22 cellular contexts compared by ENCODE assay signal in the genomic region with DNA sequence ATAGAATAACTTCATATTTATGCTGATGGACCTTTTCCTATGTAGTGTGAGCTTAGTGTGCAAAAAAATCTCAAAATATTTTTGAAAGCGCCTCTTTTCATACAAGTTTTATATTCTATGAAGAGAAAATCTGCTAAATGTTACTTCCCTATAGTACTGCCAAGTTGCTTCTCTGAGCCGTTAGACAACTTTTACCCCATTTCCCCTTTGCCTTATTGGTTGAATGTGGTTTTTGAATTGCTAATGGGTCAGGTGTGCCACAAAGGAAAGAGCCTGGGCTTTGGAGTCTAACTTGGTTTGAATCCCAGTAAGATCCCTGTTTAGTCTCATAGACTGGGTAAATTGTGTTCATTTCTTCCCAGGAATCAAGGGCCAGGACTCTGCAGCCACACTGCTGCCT.
"Had no signal": no experiment of that assay in that cellular context is flagged by ENCODE, and none has a peak within 500 bp of the region (broad histone marks: within the 10 kb centered on the region; RNA-seq: fewer than 3 reads in every experiment).

No MANE protein-coding gene starts in this region.

- H3K9me3 Mint-ChIP-seq: activated B cell treated with CpG ODN at 0.5 μM for 24 hours; activated CD4-positive, alpha-beta T cell treated with anti-CD3 and anti-CD28 coated beads, Interleukin-2, amount 10 ng/mL, durations not matched to agents 24 days and 14 days; activated naive CD4-positive, alpha-beta T cell treated with anti-CD3 and anti-CD28 coated beads, Interleukin-2, amount 50 U/mL, for 72 hours; activated naive CD8-positive, alpha-beta T cell treated with anti-CD3 and anti-CD28 coated beads, Interleukin-2, amount 50 U/mL, for 24 hours; activated T-cell treated with anti-CD3 and anti-CD28 coated beads, Interleukin-2, amount 50 U/mL, for 4 hours; IgD-negative memory B cell; T-helper 2 cell treated with Interferon-gamma antibody and Interleukin-4, amounts not matched to agents 5 μg/mL and 100 μg/mL, for 36 hours had no signal

- H3K27ac Mint-ChIP-seq: activated B cell treated with CpG ODN at 0.5 μM for 24 hours; activated CD4-positive, alpha-beta T cell treated with anti-CD3 and anti-CD28 coated beads, Interleukin-2, amount 10 ng/mL, durations not matched to agents 24 days and 14 days; activated naive CD4-positive, alpha-beta T cell treated with anti-CD3 and anti-CD28 coated beads, Interleukin-2, amount 50 U/mL, for 72 hours; activated naive CD8-positive, alpha-beta T cell treated with anti-CD3 and anti-CD28 coated beads, Interleukin-2, amount 50 U/mL, for 24 hours; IgD-negative memory B cell; T-helper 2 cell treated with Interferon-gamma antibody and Interleukin-4, amounts not matched to agents 5 μg/mL and 100 μg/mL, for 36 hours had no signal

- H3K36me3 Mint-ChIP-seq: activated naive CD4-positive, alpha-beta T cell treated with anti-CD3 and anti-CD28 coated beads, Interleukin-2, amount 50 U/mL, for 72 hours had no signal

- H3K4me3 Mint-ChIP-seq: activated B cell treated with CpG ODN at 0.5 μM for 24 hours; activated CD4-positive, alpha-beta T cell treated with anti-CD3 and anti-CD28 coated beads, Interleukin-2, amount 10 ng/mL, durations not matched to agents 24 days and 14 days; activated naive CD8-positive, alpha-beta T cell treated with anti-CD3 and anti-CD28 coated beads, Interleukin-2, amount 50 U/mL, for 24 hours; activated T-cell treated with anti-CD3 and anti-CD28 coated beads, Interleukin-2, amount 50 U/mL, for 4 hours; IgD-negative memory B cell; T-helper 2 cell treated with Interferon-gamma antibody and Interleukin-4, amounts not matched to agents 5 μg/mL and 100 μg/mL, for 36 hours had no signal

- DNase-seq: activated B cell treated with CpG ODN at 0.5 μM for 24 hours; activated CD4-positive, alpha-beta T cell treated with anti-CD3 and anti-CD28 coated beads for 1 hour; activated CD4-positive, alpha-beta T cell treated with anti-CD3 and anti-CD28 coated beads, Interleukin-2, amount 10 ng/mL, durations not matched to agents 24 days and 14 days; activated CD4-positive, alpha-beta T cell treated with anti-CD3 and anti-CD28 coated beads, Interleukin-2, amount 50 U/mL, for 48 hours; activated effector memory CD4-positive, alpha-beta T cell treated with anti-CD3 and anti-CD28 coated beads, Interleukin-2, amount 50 U/mL, for 16 hours; activated naive CD4-positive, alpha-beta T cell treated with Interleukin-2 at 50 U/mL for 16 hours; activated naive CD8-positive, alpha-beta T cell treated with anti-CD3 and anti-CD28 coated beads, Interleukin-2, amount 50 U/mL, for 24 hours; activated T-cell treated with anti-CD3 and anti-CD28 coated beads, Interleukin-2, amount 50 U/mL, for 4 hours; amniotic stem cell; body of pancreas; central memory CD4-positive, alpha-beta T cell; NCI-H1105; NCI-H1436; NCI-H1694 treated with DMSO at 0.1 percent for 48 hours; NCI-H2029 treated with DMSO at 0.1 percent for 48 hours; NCI-H345; NCI-H510A; NK-92 treated with Interleukin-12 subunit alpha and Interleukin-12 subunit beta, amount 100 ng/mL, for 24 hours; SIG-M5 had no signal

- ATAC-seq: activated naive CD4-positive, alpha-beta T cell treated with anti-CD3 and anti-CD28 coated beads, Interleukin-2, amount 50 U/mL, for 72 hours; activated naive CD8-positive, alpha-beta T cell treated with anti-CD3 and anti-CD28 coated beads, Interleukin-2, amount 50 U/mL, for 24 hours; activated T-cell treated with anti-CD3 and anti-CD28 coated beads, Interleukin-2, amount 50 U/mL, for 4 hours; body of pancreas had no signal

- H3K4me1 Mint-ChIP-seq: activated B cell treated with CpG ODN at 0.5 μM for 24 hours; activated CD4-positive, alpha-beta T cell treated with anti-CD3 and anti-CD28 coated beads, Interleukin-2, amount 10 ng/mL, durations not matched to agents 24 days and 14 days; activated naive CD8-positive, alpha-beta T cell treated with anti-CD3 and anti-CD28 coated beads, Interleukin-2, amount 50 U/mL, for 24 hours; IgD-negative memory B cell had no signal
